Comparison of ENCODE assay signal across 19 cellular contexts in genomic region chrX:116873678-116874077, GRCh38.
DNase-seq lines count a peak whose midpoint lies in the region; ATAC-seq and TF ChIP-seq lines count a peak whose summit lies in the region.
"Had no signal": no experiment of that assay in that cellular context is flagged by ENCODE, and none has a peak within 500 bp of the region (broad histone marks: within the 10 kb centered on the region; RNA-seq: fewer than 3 reads in every experiment).

No MANE protein-coding gene starts in this region.

- H3K27me3 ChIP-seq in brain microvascular endothelial cell (replicated peaks) (no peaks in the 10 kb centered on the region), kidney epithelial cell (ENCODE audit: control insufficient read depth, insufficient read depth, low read length) (no peaks in the 10 kb centered on the region), neuronal stem cell (ENCODE audit: control insufficient read depth in 3 of 3, insufficient read depth in 3 of 3, low read depth in 1 of 3, low read length in 3 of 3) (no peaks in the 10 kb centered on the region), gastrocnemius medialis (no peaks in the 10 kb centered on the region)

- TF ChIP-seq CTCF in HFFc6 (IDR thresholded peaks at IDR 0.05) (no peak), brain microvascular endothelial cell (IDR thresholded peaks at IDR 0.05; ENCODE audit: low read depth, low read length, missing control alignments) (no peak), kidney epithelial cell (IDR thresholded peaks at IDR 0.05; ENCODE audit: insufficient read depth, low read length, poor library complexity, severe bottlenecking) (no peak), gastrocnemius medialis (IDR thresholded peaks at IDR 0.05 in 4 of 5, conservative IDR thresholded peaks at IDR 0.05 in 1 of 5) (no peak)

- H3K23ac ChIP-seq in neuronal stem cell (ENCODE audit: low read depth, low read length, poor library complexity), result no peak overlapping the region

- peaks cover 39% of the 10 kb centered on the region; the same call in 1 of the 2 replicates for H3K4me1 Mint-ChIP-seq in HFFc6 (ENCODE audit: low read depth)
- H3K4me1 Mint-ChIP-seq: brain; naive thymus-derived CD8-positive, alpha-beta T cell had no signal

- no peak overlapping the region for H3K4ac ChIP-seq in neuronal stem cell (ENCODE audit: low read length)

- no peak overlapping the region for H2BK5ac ChIP-seq in neuronal stem cell (ENCODE audit: low read length)

- DNase-seq in AG08395 (ENCODE audit: low spot score) (peak; percentile 74), HFFc6 (peak; percentile 48), brain microvascular endothelial cell (peak; percentile 37), kidney epithelial cell (ENCODE audit: low read depth) (peak; percentile 21), neuronal stem cell (ENCODE audit: low spot score) (no peak), NCI-H128 (lab: John Stamatoyannopoulos, UW; ENCODE audit: unreplicated experiment) (no peak), gastrocnemius medialis (no peak), NCI-H2196 treated with DMSO at 0.1 percent for 48 hours (lab: John Stamatoyannopoulos, UW; ENCODE audit: unreplicated experiment) (no peak)
- DNase-seq: ACHN; activated CD8-positive, alpha-beta memory T cell treated with anti-CD3 and anti-CD28 coated beads, Interleukin-2, amount 50 U/mL, for 4 hours; activated naive CD4-positive, alpha-beta T cell; MM.1S; naive thymus-derived CD8-positive, alpha-beta T cell; NCI-H2107; NCI-H774; retina had no signal

- no peak overlapping the region for H2AK5ac ChIP-seq in neuronal stem cell (ENCODE audit: low read depth, low read length)

- no peak overlapping the region for H2AFZ ChIP-seq in neuronal stem cell (ENCODE audit: low read length)

- no CpG with 5 or more reads among the region's 3 CpGs for WGBS in neuronal stem cell (ENCODE audit: extremely low coverage in 2 of 2, insufficient read length in 2 of 2, insufficient replicate concordance in 1 of 2), 2 donors

- H3K36me3 ChIP-seq in brain microvascular endothelial cell (replicated peaks), result no peaks in the 10 kb centered on the region
- no peaks in the 10 kb centered on the region for H3K36me3 ChIP-seq in kidney epithelial cell (ENCODE audit: control insufficient read depth, insufficient read depth, low read length)
- H3K36me3 ChIP-seq in neuronal stem cell (replicated peaks in 1 of 2; ENCODE audit: control insufficient read depth in 2 of 2, insufficient read depth in 2 of 2, low read length in 2 of 2), result no peaks in the 10 kb centered on the region
- H3K36me3 ChIP-seq in gastrocnemius medialis, result no peaks in the 10 kb centered on the region
- H3K36me3 ChIP-seq: thoracic aorta had no signal

- peak overlapping the region; percentile 65; the same call in 1 of the 2 replicates for H3K4me3 Mint-ChIP-seq in HFFc6
- H3K4me3 Mint-ChIP-seq: brain; naive thymus-derived CD8-positive, alpha-beta T cell had no signal

- no peaks in the 10 kb centered on the region for H3K79me1 ChIP-seq in neuronal stem cell (ENCODE audit: low read depth, low read length)

- H3K36me3 Mint-ChIP-seq in HFFc6 (ENCODE audit: low read depth), result no peaks in the 10 kb centered on the region
- H3K36me3 Mint-ChIP-seq: brain; naive thymus-derived CD8-positive, alpha-beta T cell had no signal

- intact Hi-C loops in gastrocnemius medialis (cut with DNase I; ENCODE audit: low total_unique reads), result no loop called here

- H3K14ac ChIP-seq in neuronal stem cell (ENCODE audit: low read length), result no peak overlapping the region

- no peak overlapping the region for H3K4me3 ChIP-seq in brain microvascular endothelial cell (ENCODE audit: low read depth, low read length)
- H3K4me3 ChIP-seq in kidney epithelial cell (ENCODE audit: low read depth, low read length), result no peak overlapping the region
- H3K4me3 ChIP-seq in neuronal stem cell (ENCODE audit: low read length in 2 of 2), result no peak overlapping the region
- no peak overlapping the region for H3K4me3 ChIP-seq in gastrocnemius medialis
- H3K4me3 ChIP-seq: thoracic aorta had no signal

- no peak overlapping the region for H3K9ac ChIP-seq in neuronal stem cell (ENCODE audit: low read depth, low read length, poor library complexity)

- H2BK120ac ChIP-seq in neuronal stem cell (ENCODE audit: low read depth, low read length), result no peak overlapping the region

- H3K27ac ChIP-seq in brain microvascular endothelial cell, result peak overlapping the region; percentile 37
- H3K27ac ChIP-seq in neuronal stem cell (replicated peaks; ENCODE audit: low read length), result no peak overlapping the region
- no peak overlapping the region for H3K27ac ChIP-seq in gastrocnemius medialis
- H3K27ac ChIP-seq: thoracic aorta had no signal

- no peak overlapping the region for H3K18ac ChIP-seq in neuronal stem cell (ENCODE audit: low read length)

- H3K27ac Mint-ChIP-seq in HFFc6, result peak overlapping the region; percentile 84
- H3K27ac Mint-ChIP-seq: brain; naive thymus-derived CD8-positive, alpha-beta T cell had no signal

- in situ Hi-C loops in brain microvascular endothelial cell (cut with HindIII; ENCODE audit: low pct_ligation_motif_present, low sequenced_read_pairs), result no loop called here
- in situ Hi-C loops in gastrocnemius medialis (cut with MboI; ENCODE audit: low sequenced_read_pairs in 4 of 4), result no loop called here

- TF ChIP-seq POLR2A in gastrocnemius medialis (IDR thresholded peaks at IDR 0.05), result no peak

- H4K91ac ChIP-seq in neuronal stem cell (ENCODE audit: low read depth, low read length, poor library complexity), result no peak overlapping the region

- H3K4me2 ChIP-seq in neuronal stem cell (ENCODE audit: insufficient read depth, low read length, poor library complexity, severe bottlenecking), result no peak overlapping the region

- H4K8ac ChIP-seq in neuronal stem cell (ENCODE audit: low read depth, low read length), result no peak overlapping the region

- no peak for ATAC-seq in gastrocnemius medialis
- ATAC-seq: left lobe of liver; naive thymus-derived CD8-positive, alpha-beta T cell had no signal

- H3K4me1 ChIP-seq in neuronal stem cell (ENCODE audit: control insufficient read depth in 2 of 2, insufficient read depth in 1 of 2, low read depth in 1 of 2, low read length in 2 of 2), result no peaks in the 10 kb centered on the region
- H3K4me1 ChIP-seq in gastrocnemius medialis, result no peaks in the 10 kb centered on the region

- no peaks in the 10 kb centered on the region for H3K9me3 ChIP-seq in neuronal stem cell (replicated peaks in 1 of 2; ENCODE audit: control insufficient read depth in 2 of 2, insufficient read depth in 1 of 2, low read depth in 1 of 2, low read length in 2 of 2)
- no peaks in the 10 kb centered on the region for H3K9me3 ChIP-seq in gastrocnemius medialis
- H3K9me3 ChIP-seq: thoracic aorta had no signal

- H3K9me3 Mint-ChIP-seq in HFFc6, result peaks cover 4% of the 10 kb centered on the region; the same call in 1 of the 2 replicates
- H3K9me3 Mint-ChIP-seq: brain had no signal

- H2BK12ac ChIP-seq in neuronal stem cell (ENCODE audit: low read length), result no peak overlapping the region

- H3K27me3 Mint-ChIP-seq in HFFc6 (ENCODE audit: insufficient read depth), result no peaks in the 10 kb centered on the region
- H3K27me3 Mint-ChIP-seq: naive thymus-derived CD8-positive, alpha-beta T cell had no signal

- H2BK15ac ChIP-seq in neuronal stem cell (ENCODE audit: low read length), result no peak overlapping the region

Comparison
In these comparisons a context has a peak if more than half of its experiments do, and no peak if none do; other contexts are left out.
1. DNase-seq: peak in AG08395 (single experiment), HFFc6 (single experiment), brain microvascular endothelial cell (single experiment) and kidney epithelial cell (single experiment); none in neuronal stem cell (single experiment), NCI-H128 (single experiment), gastrocnemius medialis (0 of 2) and NCI-H2196 treated with DMSO at 0.1 percent for 48 hours (single experiment).